In genomic region chr1:59072017-59072947, GRCh38 we compare ENCODE assay signal across 8 cellular contexts.
DNase-seq lines count a peak whose midpoint lies in the region; ATAC-seq and TF ChIP-seq lines count a peak whose summit lies in the region.

No MANE protein-coding gene starts in this region.

- H3K14ac ChIP-seq in H9 (ENCODE audit: insufficient read depth, low read length), result no peak overlapping the region

- no peaks in the 10 kb centered on the region for H3K36me3 ChIP-seq in CD8-positive, alpha-beta T cell (ENCODE audit: insufficient read depth, low read length)
- H3K36me3 ChIP-seq in left lung, result no peaks in the 10 kb centered on the region

- no peak overlapping the region for H3K4me3 ChIP-seq in CD8-positive, alpha-beta T cell (ENCODE audit: low read depth, low read length)
- H3K4me3 ChIP-seq in left lung, result no peak overlapping the region

- H3K27ac ChIP-seq in CD8-positive, alpha-beta T cell (ENCODE audit: low read depth, low read length), result no peak overlapping the region
- H3K27ac ChIP-seq in H9 (ENCODE audit: insufficient read length, low read depth, low read length) (peak overlapping the region; percentile 22), left lung (peak overlapping the region in 1 of 2 donors; percentile 48)

- no peaks in the 10 kb centered on the region for H3K36me3 Mint-ChIP-seq in CD8-positive, alpha-beta T cell
- H3K36me3 Mint-ChIP-seq in H9 (ENCODE audit: insufficient read depth in 1 of 3, low read depth in 3 of 3) (no peaks in the 10 kb centered on the region), T-helper 17 cell (ENCODE audit: low read depth) (no peaks in the 10 kb centered on the region)

- H3K27me3 Mint-ChIP-seq in CD8-positive, alpha-beta T cell (ENCODE audit: low read depth), result no peaks in the 10 kb centered on the region
- no peaks in the 10 kb centered on the region for H3K27me3 Mint-ChIP-seq in H9 (ENCODE audit: low read depth)
- peaks cover 5% of the 10 kb centered on the region for H3K27me3 Mint-ChIP-seq in T-helper 17 cell

- no peak overlapping the region for H3K23ac ChIP-seq in H9 (ENCODE audit: insufficient read length, low read depth, low read length)

- DNase-seq in CD8-positive, alpha-beta T cell, result peak in 3 of 7 experiments; percentile 16 to 55 (median 34)
- DNase-seq in H9 (peak; percentile 65), T-helper 17 cell (no peak), left lung (no peak), DMS79 (lab: John Stamatoyannopoulos, UW) (no peak)

- no peak overlapping the region for H3K56ac ChIP-seq in H9 (ENCODE audit: insufficient read length, low read depth, low read length)

- no peaks in the 10 kb centered on the region for H3K27me3 ChIP-seq in CD8-positive, alpha-beta T cell (ENCODE audit: insufficient read depth, low read length)
- no peaks in the 10 kb centered on the region for H3K27me3 ChIP-seq in H9 (ENCODE audit: insufficient read depth, low read length)
- no peaks in the 10 kb centered on the region for H3K27me3 ChIP-seq in left lung

- no peak overlapping the region for H2BK12ac ChIP-seq in H9 (ENCODE audit: insufficient read length, low read depth, low read length)

- H2BK20ac ChIP-seq in H9 (ENCODE audit: low read depth, low read length, poor library complexity, severe bottlenecking), result no peak overlapping the region

- POLR2A ChIA-PET in CD8-positive, alpha-beta T cell (lab: Charles Lee), result interaction anchor here (1.8 to 1.9 kb wide), 2 partner anchors 10 to 12 kb away, joined by 4 read pairs; no protein-coding TSS in a partner anchor

- no peak overlapping the region for H3T11ph ChIP-seq in H9 (ENCODE audit: low read length)

- no peak overlapping the region for H2BK5ac ChIP-seq in H9 (ENCODE audit: insufficient read length, low read length)

- H4K5ac ChIP-seq in H9 (ENCODE audit: insufficient read length, low read depth, low read length), result no peak overlapping the region

- CTCF ChIA-PET in CD8-positive, alpha-beta T cell (lab: Charles Lee), result interaction anchor here (1.8 to 3.3 kb wide), 2 partner anchors 25 to 627 kb away, joined by 9 to 12 read pairs; no protein-coding TSS in a partner anchor

- H4K8ac ChIP-seq in H9 (replicated peaks; ENCODE audit: insufficient read length, low read depth, low read length), result no peak overlapping the region

- H3K27ac Mint-ChIP-seq in CD8-positive, alpha-beta T cell, result peak overlapping the region; percentile 92
- H3K27ac Mint-ChIP-seq in H9 (peak overlapping the region; percentile 59 to 84 (median 79)), T-helper 17 cell (peak overlapping the region; percentile 82)

- peak overlapping the region; percentile 2 for H3K4me2 ChIP-seq in H9 (ENCODE audit: insufficient read depth, insufficient read length, low read length)

- H2AK5ac ChIP-seq in H9 (ENCODE audit: insufficient read length, low read length), result no peak overlapping the region

- no peak for ATAC-seq in CD8-positive, alpha-beta T cell
- ATAC-seq in T-helper 17 cell, result no peak
- ATAC-seq in left lung, result peak; percentile 49
- ATAC-seq in GM18867 (IDR thresholded peaks at IDR 0.05; ENCODE audit: unreplicated experiment), result no peak
- ATAC-seq in HG02973 (IDR thresholded peaks at IDR 0.05; ENCODE audit: unreplicated experiment), result no peak
- no peak for ATAC-seq in HG02970 (IDR thresholded peaks at IDR 0.05; ENCODE audit: low FRiP score, unreplicated experiment)

- H3K4me1 ChIP-seq in CD8-positive, alpha-beta T cell (ENCODE audit: insufficient read depth, low read length), result peaks cover 27% of the 10 kb centered on the region
- H3K4me1 ChIP-seq in H9 (ENCODE audit: insufficient read depth, low read length), result peaks cover 10% of the 10 kb centered on the region
- H3K4me1 ChIP-seq in left lung, result peaks cover 10 to 21% of the 10 kb centered on the region in 2 donors

- no peaks in the 10 kb centered on the region for H3K79me1 ChIP-seq in H9 (ENCODE audit: insufficient read depth, low read depth, low read length, poor library complexity, severe bottlenecking)

- intact Hi-C loops in CD8-positive, alpha-beta T cell (cut with DNase I, micrococcal nuclease), result loop anchor here in 1 of 2 experiments (2.0 to 5.0 kb wide), 2 partner anchors 130 to 287 kb away; partner anchors contain the start of gene JUN
- intact Hi-C loops in left lung (cut with DNase I), result no loop called here

- H2AFZ ChIP-seq in H9 (ENCODE audit: low read length), result no peak overlapping the region

- no peaks in the 10 kb centered on the region for H4K20me1 ChIP-seq in H9 (ENCODE audit: control insufficient read depth, insufficient read depth, insufficient read length)

- H4K91ac ChIP-seq in H9 (ENCODE audit: insufficient read length, low read depth, low read length), result no peak overlapping the region

- H3K9me3 Mint-ChIP-seq in CD8-positive, alpha-beta T cell, result no peaks in the 10 kb centered on the region
- no peaks in the 10 kb centered on the region for H3K9me3 Mint-ChIP-seq in H9

- no peak overlapping the region for H2BK120ac ChIP-seq in H9 (ENCODE audit: low read depth, low read length, poor library complexity, severe bottlenecking)

- H3K23me2 ChIP-seq in H9 (ENCODE audit: insufficient read length, low read depth, low read length, poor library complexity, severe bottlenecking), result peaks cover 4% of the 10 kb centered on the region

- H3K4me1 Mint-ChIP-seq in CD8-positive, alpha-beta T cell (ENCODE audit: low read depth), result peaks cover 28% of the 10 kb centered on the region
- H3K4me1 Mint-ChIP-seq in H9 (peaks cover 63 to 65% of the 10 kb centered on the region in 2 experiments), T-helper 17 cell (peaks cover 23% of the 10 kb centered on the region)

- H3K4ac ChIP-seq in H9 (ENCODE audit: low read depth, low read length), result no peak overlapping the region

- no peak overlapping the region for H3K18ac ChIP-seq in H9 (ENCODE audit: insufficient read length, low read depth, low read length)

- H3K9me3 ChIP-seq in CD8-positive, alpha-beta T cell (ENCODE audit: low read length), result no peaks in the 10 kb centered on the region
- H3K9me3 ChIP-seq in H9 (ENCODE audit: control insufficient read depth, low read depth, low read length) (no peaks in the 10 kb centered on the region), T-helper 17 cell (ENCODE audit: control insufficient read depth, low read length, poor library complexity, severe bottlenecking) (no peaks in the 10 kb centered on the region), left lung (no peaks in the 10 kb centered on the region)

- H2BK15ac ChIP-seq in H9 (ENCODE audit: low read depth, low read length), result no peak overlapping the region

- H3K79me2 ChIP-seq in H9 (ENCODE audit: insufficient read depth, low read length), result no peaks in the 10 kb centered on the region

- no CpG with 5 or more reads among the region's 9 CpGs for WGBS in H9 (ENCODE audit: extremely low coverage, insufficient read length, low lambda C conversion rate)

- TF ChIP-seq CTCF in CD8-positive, alpha-beta T cell (IDR thresholded peaks at IDR 0.05), result no peak
- TF ChIP-seq CTCF in H9 (conservative IDR thresholded peaks at IDR 0.05), result 0 out of 3 replicates have a peak, but pooled peaks have one; percentile 15
- TF ChIP-seq CTCF in left lung (IDR thresholded peaks at IDR 0.05), result no peak

- no peak overlapping the region for H3K9ac ChIP-seq in H9 (ENCODE audit: extremely low read depth, insufficient read length, low read length)

- H3K4me3 Mint-ChIP-seq in CD8-positive, alpha-beta T cell, result peak overlapping the region; percentile 68
- H3K4me3 Mint-ChIP-seq in H9 (peak overlapping the region in 1 of 2 experiments; percentile 11; a peak in 3 of 5 replicates), T-helper 17 cell (peak overlapping the region; percentile 46)
